21 cellular contexts compared by ENCODE assay signal in genomic region chr7:51011710-51012350, GRCh38.
A peak's percentile ranks its signal among the peaks of the same experiment; 100 is the strongest.
DNase-seq lines count a peak whose midpoint lies in the region; TF ChIP-seq lines count a peak whose summit lies in the region.
"Had no signal": no experiment of that assay in that cellular context is flagged by ENCODE, and none has a peak within 500 bp of the region (broad histone marks: within the 10 kb centered on the region; RNA-seq: fewer than 3 reads in every experiment).

No MANE protein-coding gene starts in this region.

- H3K36me3 ChIP-seq in breast epithelium: no peaks in the 10 kb centered on the region
- no peaks in the 10 kb centered on the region for H3K36me3 ChIP-seq in MG63
- no peaks in the 10 kb centered on the region for H3K36me3 ChIP-seq in esophagus muscularis mucosa
- H3K36me3 ChIP-seq: BE2C, SJSA1 had no signal

- TF ChIP-seq CTCF in MCF 10A (IDR thresholded peaks at IDR 0.05; ENCODE audit: unreplicated experiment) (no peak), breast epithelium (IDR thresholded peaks at IDR 0.05) (no peak), esophagus muscularis mucosa (IDR thresholded peaks at IDR 0.05) (no peak), osteocyte (IDR thresholded peaks at IDR 0.05) (no peak)

- intact Hi-C loops in MCF 10A (cut with micrococcal nuclease) (no loop called here), breast epithelium (cut with DNase I; ENCODE audit: low total_unique reads) (no loop called here), esophagus muscularis mucosa (cut with DNase I) (no loop called here)

- H3K27me3 Mint-ChIP-seq in MCF 10A (ENCODE audit: insufficient read depth, unreplicated experiment) (peaks cover 12% of the 10 kb centered on the region), osteocyte (ENCODE audit: unreplicated experiment) (peaks cover 6% of the 10 kb centered on the region)

- no TSS peak for BruUV-seq in MCF 10A (replicated peaks; lab: Mats Ljungman, UMichigan)

- H3K9me3 ChIP-seq in breast epithelium (no peaks in the 10 kb centered on the region), MG63 (no peaks in the 10 kb centered on the region), esophagus muscularis mucosa (no peaks in the 10 kb centered on the region)
- H3K9me3 ChIP-seq: BE2C, SJSA1 had no signal

- POLR2A ChIA-PET in MCF 10A (lab: Yijun Ruan, JAX): interaction anchor here (0.7 kb wide), 1 partner anchor 181 kb away, joined by 5 read pairs; no protein-coding TSS in a partner anchor

- peak; percentile 51 for DNase-seq in MCF 10A (ENCODE audit: unreplicated experiment)
- no peak for DNase-seq in breast epithelium (ENCODE audit: low spot score in 2 of 2)
- DNase-seq in MG63: peak; percentile 38
- DNase-seq in esophagus muscularis mucosa (ENCODE audit: extremely low spot score): peak; percentile 72
- DNase-seq in osteocyte (ENCODE audit: extremely low spot score, unreplicated experiment): peak; percentile 68
- no peak for DNase-seq in ACHN
- no peak for DNase-seq in NCI-H526 (lab: John Stamatoyannopoulos, UW)
- no peak for DNase-seq in SW480 (ENCODE audit: low spot score)
- DNase-seq: BE2C; DMS53; GF-D8; H9; HFFc6; Karpas-422; NCI-H1048; NCI-H1417 treated with DMSO at 0.1 percent for 48 hours; NCI-H187; NCI-H446 treated with DMSO at 0.1 percent for 48 hours; NK-92 treated with Interleukin-12 subunit alpha and Interleukin-12 subunit beta, amount 100 ng/mL, for 24 hours had no signal

- H3K36me3 Mint-ChIP-seq in MCF 10A (ENCODE audit: insufficient read depth, unreplicated experiment) (no peaks in the 10 kb centered on the region), osteocyte (ENCODE audit: unreplicated experiment) (no peaks in the 10 kb centered on the region)

- H3K4me1 Mint-ChIP-seq in MCF 10A (ENCODE audit: insufficient read depth, unreplicated experiment): peaks cover 6% of the 10 kb centered on the region
- H3K4me1 Mint-ChIP-seq in osteocyte (ENCODE audit: unreplicated experiment): peaks cover 10% of the 10 kb centered on the region
- H3K4me1 Mint-ChIP-seq: H9 had no signal

- 59% methylated on average over 7 of the region's 7 CpGs for WGBS in esophagus muscularis mucosa

- CTCF ChIA-PET in MCF 10A (lab: Yijun Ruan, JAX): interaction anchor here (0.6 kb wide), 1 partner anchor 17 kb away, joined by 3 read pairs; no protein-coding TSS in a partner anchor

- H3K27me3 ChIP-seq in breast epithelium: no peaks in the 10 kb centered on the region
- H3K27me3 ChIP-seq in MG63: no peaks in the 10 kb centered on the region
- H3K27me3 ChIP-seq in esophagus muscularis mucosa: no peaks in the 10 kb centered on the region
- H3K27me3 ChIP-seq: SJSA1 had no signal

- no peaks in the 10 kb centered on the region for H3K9me3 Mint-ChIP-seq in MCF 10A (ENCODE audit: unreplicated experiment)
- H3K9me3 Mint-ChIP-seq in osteocyte (ENCODE audit: unreplicated experiment): no peaks in the 10 kb centered on the region
- H3K9me3 Mint-ChIP-seq: H9, HFFc6 had no signal

- H3K4me3 ChIP-seq in breast epithelium: no peak overlapping the region
- H3K4me3 ChIP-seq in MG63: no peak overlapping the region
- H3K4me3 ChIP-seq in esophagus muscularis mucosa: no peak overlapping the region
- H3K4me3 ChIP-seq: SJSA1 had no signal

- H3K4me3 Mint-ChIP-seq in MCF 10A (ENCODE audit: unreplicated experiment): no peak overlapping the region
- no peak overlapping the region for H3K4me3 Mint-ChIP-seq in osteocyte (ENCODE audit: unreplicated experiment)
- H3K4me3 Mint-ChIP-seq: H9, HFFc6 had no signal

- no peak for TF ChIP-seq EP300 in esophagus muscularis mucosa (IDR thresholded peaks at IDR 0.05)

- no peak overlapping the region for H3K27ac Mint-ChIP-seq in MCF 10A (ENCODE audit: low read depth, unreplicated experiment)
- H3K27ac Mint-ChIP-seq in osteocyte (ENCODE audit: unreplicated experiment): no peak overlapping the region
- H3K27ac Mint-ChIP-seq: HFFc6 had no signal

- in situ Hi-C loops in ACHN (cut with HindIII; ENCODE audit: low pct_ligation_motif_present, low pct_unique_long_range_greater_than_20kb, low sequenced_read_pairs): no loop called here

- TF ChIP-seq POLR2A in breast epithelium (IDR thresholded peaks at IDR 0.05) (no peak), esophagus muscularis mucosa (IDR thresholded peaks at IDR 0.05; ENCODE audit: low read depth) (no peak)

- H3K27ac ChIP-seq in breast epithelium: no peak overlapping the region
- H3K27ac ChIP-seq in esophagus muscularis mucosa (replicated peaks in 1 of 4): no peak overlapping the region
- H3K27ac ChIP-seq: RWPE1, SJSA1 had no signal

- H3K4me1 ChIP-seq in breast epithelium (no peaks in the 10 kb centered on the region), esophagus muscularis mucosa (peaks cover 6 to 15% (median 13%) of the 10 kb centered on the region in 4 donors)
- H3K4me1 ChIP-seq: BE2C, SJSA1 had no signal

Comparison
In these comparisons a context has a peak if more than half of its experiments do, and no peak if none do; other contexts are left out.
1. DNase-seq: peak in MCF 10A (single experiment), MG63 (single experiment), esophagus muscularis mucosa (single experiment) and osteocyte (single experiment); none in breast epithelium (0 of 2), ACHN (single experiment), NCI-H526 (0 of 2) and SW480 (single experiment).